1 cellular context compared by ENCODE assay signal in genomic region chr3:158801696-158802398, GRCh38.
A peak's percentile ranks its signal among the peaks of the same experiment; 100 is the strongest.
TF ChIP-seq lines count a peak whose summit lies in the region.

TSS of gene MFSD1 (plus strand) at chr3:158802054. CDS start at chr3:158802153, 99 bp downstream.

TF ChIP-seq in HepG2, 621 proteins besides CTCF, POLR2A, EP300 and RAD21 (continued from another document and continues in another):
- peak; percentile 95 for TF ChIP-seq ZNF275 (CRISPR knock-in tag; IDR thresholded peaks at IDR 0.05; ENCODE audit: borderline replicate concordance)
- no peak for TF ChIP-seq SIX4 (CRISPR knock-in tag; IDR thresholded peaks at IDR 0.05)
- no peak for TF ChIP-seq ZNF530 (CRISPR knock-in tag; IDR thresholded peaks at IDR 0.05; ENCODE audit: low read depth)
- no peak for TF ChIP-seq ZNF619 (CRISPR knock-in tag; IDR thresholded peaks at IDR 0.05)
- TF ChIP-seq ZNF44 (CRISPR knock-in tag; IDR thresholded peaks at IDR 0.05), result peak; percentile 86; the same call in 1 of the 2 replicates
- TF ChIP-seq CREB3 (CRISPR knock-in tag; IDR thresholded peaks at IDR 0.05), result peak; percentile 78; the same call in 1 of the 2 replicates
- TF ChIP-seq CREM (IDR thresholded peaks at IDR 0.05), result peak; percentile 14; the same call in 1 of the 2 replicates
- TF ChIP-seq CREM (CRISPR knock-in tag; IDR thresholded peaks at IDR 0.05), result no peak
- TF ChIP-seq ZNF251 (CRISPR knock-in tag; IDR thresholded peaks at IDR 0.05), result no peak
- no peak for TF ChIP-seq TRIM22 (IDR thresholded peaks at IDR 0.05)
- TF ChIP-seq FLYWCH1 (CRISPR knock-in tag; IDR thresholded peaks at IDR 0.05), result peak; percentile 30; the same call in 1 of the 2 replicates
- TF ChIP-seq HNRNPK (IDR thresholded peaks at IDR 0.05; ENCODE audit: low read depth, low read length, poor library complexity, severe bottlenecking), result no peak
- TF ChIP-seq ZNF260 (CRISPR knock-in tag; IDR thresholded peaks at IDR 0.05; ENCODE audit: borderline replicate concordance, low read depth), result no peak
- TF ChIP-seq HNRNPLL (IDR thresholded peaks at IDR 0.05; ENCODE audit: low read depth, low read length, poor library complexity, severe bottlenecking), result peak; percentile 73
- peak; percentile 78; the same call in 1 of the 2 replicates for TF ChIP-seq KDM4B (CRISPR knock-in tag; IDR thresholded peaks at IDR 0.05)
- TF ChIP-seq TEAD2 (CRISPR knock-in tag; IDR thresholded peaks at IDR 0.05), result no peak
- no peak; the same call in 1 of the 2 replicates for TF ChIP-seq ZBTB26 (CRISPR knock-in tag; IDR thresholded peaks at IDR 0.05; ENCODE audit: borderline replicate concordance)
- peak; percentile 94 for TF ChIP-seq KAT7 (CRISPR knock-in tag; IDR thresholded peaks at IDR 0.05; ENCODE audit: borderline replicate concordance)
- TF ChIP-seq ZNF580 (CRISPR knock-in tag; IDR thresholded peaks at IDR 0.05; ENCODE audit: borderline replicate concordance, low read depth), result peak; percentile 71; the same call in 1 of the 2 replicates
- peak; percentile 40; the same call in 1 of the 2 replicates for TF ChIP-seq RARA (CRISPR knock-in tag; IDR thresholded peaks at IDR 0.05)
- TF ChIP-seq MATR3 (CRISPR knock-in tag; IDR thresholded peaks at IDR 0.05), result no peak
- peak; percentile 92 for TF ChIP-seq ZFP36L1 (CRISPR knock-in tag; IDR thresholded peaks at IDR 0.05)
- no peak for TF ChIP-seq SKI (IDR thresholded peaks at IDR 0.05; ENCODE audit: partially characterized antibody)
- peak; percentile 70 for TF ChIP-seq ZNF292 (CRISPR knock-in tag; IDR thresholded peaks at IDR 0.05; ENCODE audit: borderline replicate concordance, low read depth)
- no peak for TF ChIP-seq ZBTB33 (CRISPR knock-in tag; IDR thresholded peaks at IDR 0.05)
- peak; percentile 99 for TF ChIP-seq HDAC1 (CRISPR knock-in tag; IDR thresholded peaks at IDR 0.05)
- TF ChIP-seq SSRP1 (CRISPR knock-in tag; IDR thresholded peaks at IDR 0.05), result no peak
- peak; percentile 93 for TF ChIP-seq ZNF784 (CRISPR knock-in tag; IDR thresholded peaks at IDR 0.05; ENCODE audit: borderline replicate concordance)
- TF ChIP-seq ZSCAN22 (CRISPR knock-in tag; IDR thresholded peaks at IDR 0.05), result no peak
- TF ChIP-seq TMF1 (CRISPR knock-in tag; IDR thresholded peaks at IDR 0.05; ENCODE audit: low read depth), result peak; percentile 38; the same call in 1 of the 2 replicates
- no peak for TF ChIP-seq PRPF4 (IDR thresholded peaks at IDR 0.05; ENCODE audit: low read depth, low read length, poor library complexity, severe bottlenecking)
- TF ChIP-seq MTF2 (CRISPR knock-in tag; IDR thresholded peaks at IDR 0.05; ENCODE audit: borderline replicate concordance), result no peak
- peak; percentile 86 for TF ChIP-seq SALL2 (CRISPR knock-in tag; IDR thresholded peaks at IDR 0.05)
- TF ChIP-seq SNRNP70 (IDR thresholded peaks at IDR 0.05; ENCODE audit: low read depth, low read length), result no peak
- 0 out of 2 replicates have a peak, but pooled peaks have one; percentile 80 for TF ChIP-seq U2AF2 (IDR thresholded peaks at IDR 0.05; ENCODE audit: low read depth, low read length)
- TF ChIP-seq NR1H2 (CRISPR knock-in tag; IDR thresholded peaks at IDR 0.05; ENCODE audit: borderline replicate concordance, low read depth), result no peak
- peak; percentile 71 for TF ChIP-seq UBTF (CRISPR knock-in tag; IDR thresholded peaks at IDR 0.05)
- TF ChIP-seq ZNF331 (CRISPR knock-in tag; IDR thresholded peaks at IDR 0.05), result peak; percentile 89
- no peak for TF ChIP-seq GZF1 (CRISPR knock-in tag; IDR thresholded peaks at IDR 0.05)
- TF ChIP-seq FOSL1 (CRISPR knock-in tag; IDR thresholded peaks at IDR 0.05; ENCODE audit: borderline replicate concordance), result peak; percentile 26; the same call in 1 of the 2 replicates
- no peak for TF ChIP-seq EZH2 (conservative IDR thresholded peaks at IDR 0.05; ENCODE audit: low read depth, low read length)
- TF ChIP-seq CENPBD1 (CRISPR knock-in tag; IDR thresholded peaks at IDR 0.05; ENCODE audit: borderline replicate concordance, low read depth), result no peak
- TF ChIP-seq GRHL1 (CRISPR knock-in tag; conservative IDR thresholded peaks at IDR 0.05), result no peak
- TF ChIP-seq MXD4 (CRISPR knock-in tag; IDR thresholded peaks at IDR 0.05), result peak; percentile 98
- TF ChIP-seq RBAK (CRISPR knock-in tag; IDR thresholded peaks at IDR 0.05), result no peak
- TF ChIP-seq ZNF883 (CRISPR knock-in tag; IDR thresholded peaks at IDR 0.05; ENCODE audit: not compliant biosample characterization), result peak; percentile 94
- TF ChIP-seq HNRNPUL1 (IDR thresholded peaks at IDR 0.05; ENCODE audit: low read depth, low read length), result no peak
- TF ChIP-seq KDM5B (CRISPR knock-in tag; IDR thresholded peaks at IDR 0.05; ENCODE audit: borderline replicate concordance), result peak; percentile 73; the same call in 1 of the 2 replicates
- TF ChIP-seq PCBP2 (optimal IDR thresholded peaks at IDR 0.05; ENCODE audit: low read depth, low read length, poor library complexity, severe bottlenecking), result no peak
- TF ChIP-seq ZNF775 (CRISPR knock-in tag; IDR thresholded peaks at IDR 0.05; ENCODE audit: borderline replicate concordance), result no peak
- TF ChIP-seq ARNT2 (CRISPR knock-in tag; IDR thresholded peaks at IDR 0.05; ENCODE audit: low read depth), result peak; percentile 82
- no peak for TF ChIP-seq SMARCE1 (IDR thresholded peaks at IDR 0.05; ENCODE audit: borderline replicate concordance)
- no peak for TF ChIP-seq ZMYM3 (CRISPR knock-in tag; IDR thresholded peaks at IDR 0.05)
- no peak for TF ChIP-seq ZNF7 (CRISPR knock-in tag; IDR thresholded peaks at IDR 0.05)
- no peak for TF ChIP-seq SOX13 (IDR thresholded peaks at IDR 0.05)
- TF ChIP-seq SOX13 (CRISPR knock-in tag; conservative IDR thresholded peaks at IDR 0.05 in 1 of 2, IDR thresholded peaks at IDR 0.05 in 1 of 2), result 0 out of 4 replicates have a peak, but pooled peaks of 1 of the 2 experiments have one; percentile 42
- TF ChIP-seq ZNF354B (CRISPR knock-in tag; IDR thresholded peaks at IDR 0.05), result no peak
- no peak for TF ChIP-seq ZNF282 (IDR thresholded peaks at IDR 0.05; ENCODE audit: partially characterized antibody)
